In the genomic region with DNA sequence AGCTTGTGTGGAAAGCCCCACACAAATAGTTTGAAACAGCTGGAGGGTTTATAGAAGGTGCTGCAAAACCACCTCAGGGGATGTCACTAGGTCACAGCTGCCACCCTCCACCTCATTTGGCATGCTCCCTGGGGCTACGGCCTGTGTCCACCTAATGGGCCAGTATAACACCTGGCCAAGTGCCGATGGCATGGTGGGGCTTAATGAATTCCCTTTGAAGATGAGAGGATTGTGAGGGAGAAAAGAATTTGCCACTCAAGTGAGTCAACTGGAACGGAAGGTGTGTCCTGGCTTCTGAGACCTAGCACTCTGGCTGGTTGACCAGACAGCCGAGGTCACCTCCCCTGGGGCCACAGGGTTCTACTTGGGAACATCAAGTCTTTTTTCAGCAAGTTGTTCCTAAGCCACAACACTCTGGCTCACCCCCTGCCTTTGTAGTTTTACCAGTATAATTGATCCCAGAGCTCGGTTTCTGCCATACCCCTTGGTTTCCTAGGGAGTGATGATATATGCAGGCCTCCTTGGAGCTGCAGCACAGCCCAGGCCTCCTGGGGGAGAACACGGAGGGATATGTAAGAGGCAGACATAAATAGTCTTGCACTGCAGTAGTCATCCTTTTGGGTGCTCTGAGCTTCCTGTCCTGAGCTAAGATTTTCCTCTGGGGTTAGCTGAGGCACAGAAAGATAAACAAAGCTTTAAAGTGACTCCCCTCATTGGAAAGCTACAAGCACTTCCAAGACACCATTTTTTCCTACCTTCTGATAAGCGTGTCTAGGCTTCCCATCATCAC, we compare ENCODE assay signal across 12 cellular contexts.
DNase-seq lines count a peak whose midpoint lies in the region; ATAC-seq and TF ChIP-seq lines count a peak whose summit lies in the region.
"Had no signal": no experiment of that assay in that cellular context is flagged by ENCODE, and none has a peak within 500 bp of the region (broad histone marks: within the 10 kb centered on the region; RNA-seq: fewer than 3 reads in every experiment).

No MANE protein-coding gene starts in this region.

- H3K4me3 ChIP-seq in spleen (peak overlapping the region in 1 of 8 donors; percentile 42), dorsolateral prefrontal cortex (no peak overlapping the region)
- H3K4me3 ChIP-seq: SJSA1 had no signal

- intact Hi-C loops in spleen (cut with DNase I; ENCODE audit: low total_unique reads) (no loop called here), dorsolateral prefrontal cortex (cut with DNase I) (no loop called here)

- peaks cover 0 to 66% (median 48%) of the 10 kb centered on the region in 6 donors for H3K4me1 ChIP-seq in spleen
- H3K4me1 ChIP-seq in foreskin keratinocyte: no peaks in the 10 kb centered on the region

- peak overlapping the region; percentile 94 for H3K27ac Mint-ChIP-seq in effector memory CD8-positive, alpha-beta T cell

- TF ChIP-seq POLR2A in Raji (IDR thresholded peaks at IDR 0.05; ENCODE audit: insufficient read depth, low read depth, low read length) (peak; percentile 76), spleen (IDR thresholded peaks at IDR 0.05) (no peak)

- H3K9me3 ChIP-seq in spleen: peaks cover 0 to 4% (median 0%) of the 10 kb centered on the region in 8 donors
- H3K9me3 ChIP-seq: SJSA1 had no signal

- no peaks in the 10 kb centered on the region for H3K36me3 ChIP-seq in spleen
- H3K36me3 ChIP-seq: SJSA1 had no signal

- no peaks in the 10 kb centered on the region for H3K9me3 Mint-ChIP-seq in effector memory CD8-positive, alpha-beta T cell

- no peaks in the 10 kb centered on the region for H3K27me3 Mint-ChIP-seq in effector memory CD8-positive, alpha-beta T cell

- peak overlapping the region in 5 of 8 donors; percentile 3 to 58 (median 31) for H3K27ac ChIP-seq in spleen
- no peak overlapping the region for H3K27ac ChIP-seq in dorsolateral prefrontal cortex
- no peak overlapping the region for H3K27ac ChIP-seq in foreskin keratinocyte
- H3K27ac ChIP-seq: SJSA1 had no signal

- peaks cover 42 to 44% of the 10 kb centered on the region in 2 donors for H3K4me1 Mint-ChIP-seq in effector memory CD8-positive, alpha-beta T cell (ENCODE audit: low read depth in 2 of 2)

- H3K36me3 Mint-ChIP-seq in effector memory CD8-positive, alpha-beta T cell (ENCODE audit: insufficient read depth): no peaks in the 10 kb centered on the region

- DNase-seq in effector memory CD8-positive, alpha-beta T cell: no peak
- DNase-seq in spleen: no peak
- DNase-seq in dorsolateral prefrontal cortex: no peak
- DNase-seq in foreskin keratinocyte: no peak
- DNase-seq in GOT3 (lab: John Stamatoyannopoulos, UW): no peak
- no peak for DNase-seq in EL
- DNase-seq: effector CD4-positive, alpha-beta T cell; NCI-H1930; posterior cingulate gyrus had no signal

- H3K27me3 ChIP-seq in spleen (replicated peaks in 1 of 7) (no peaks in the 10 kb centered on the region), dorsolateral prefrontal cortex (no peaks in the 10 kb centered on the region), foreskin keratinocyte (peaks cover 3% of the 10 kb centered on the region)
- H3K27me3 ChIP-seq: SJSA1 had no signal

- TF ChIP-seq CTCF in spleen (IDR thresholded peaks at IDR 0.05 in 8 of 11, conservative IDR thresholded peaks at IDR 0.05 in 3 of 11): no peak
- no peak for TF ChIP-seq CTCF in dorsolateral prefrontal cortex (IDR thresholded peaks at IDR 0.05 in 54 of 56, conservative IDR thresholded peaks at IDR 0.05 in 2 of 56; ENCODE audit: low read depth in 1 of 56, partially characterized antibody in 56 of 56)
- no peak for TF ChIP-seq CTCF in foreskin keratinocyte (conservative IDR thresholded peaks at IDR 0.05)

- WGBS in spleen, 5 donors: 49 to 66% (median 63%) methylated on average over 7 of the region's 7 CpGs

- peak overlapping the region; percentile 66 to 81 for H3K4me3 Mint-ChIP-seq in effector memory CD8-positive, alpha-beta T cell

- peak; percentile 27 for ATAC-seq in GM21360 (IDR thresholded peaks at IDR 0.05; ENCODE audit: unreplicated experiment)
- peak; percentile 48 for ATAC-seq in effector memory CD8-positive, alpha-beta T cell (replicated peaks)
- ATAC-seq in foreskin keratinocyte: no peak

Comparison
In these comparisons a context has a peak if more than half of its experiments do, and no peak if none do; other contexts are left out.
1. H3K27ac ChIP-seq: peak in spleen (5 of 8); none in dorsolateral prefrontal cortex (0 of 59) and foreskin keratinocyte (single experiment).